In the genomic region with DNA sequence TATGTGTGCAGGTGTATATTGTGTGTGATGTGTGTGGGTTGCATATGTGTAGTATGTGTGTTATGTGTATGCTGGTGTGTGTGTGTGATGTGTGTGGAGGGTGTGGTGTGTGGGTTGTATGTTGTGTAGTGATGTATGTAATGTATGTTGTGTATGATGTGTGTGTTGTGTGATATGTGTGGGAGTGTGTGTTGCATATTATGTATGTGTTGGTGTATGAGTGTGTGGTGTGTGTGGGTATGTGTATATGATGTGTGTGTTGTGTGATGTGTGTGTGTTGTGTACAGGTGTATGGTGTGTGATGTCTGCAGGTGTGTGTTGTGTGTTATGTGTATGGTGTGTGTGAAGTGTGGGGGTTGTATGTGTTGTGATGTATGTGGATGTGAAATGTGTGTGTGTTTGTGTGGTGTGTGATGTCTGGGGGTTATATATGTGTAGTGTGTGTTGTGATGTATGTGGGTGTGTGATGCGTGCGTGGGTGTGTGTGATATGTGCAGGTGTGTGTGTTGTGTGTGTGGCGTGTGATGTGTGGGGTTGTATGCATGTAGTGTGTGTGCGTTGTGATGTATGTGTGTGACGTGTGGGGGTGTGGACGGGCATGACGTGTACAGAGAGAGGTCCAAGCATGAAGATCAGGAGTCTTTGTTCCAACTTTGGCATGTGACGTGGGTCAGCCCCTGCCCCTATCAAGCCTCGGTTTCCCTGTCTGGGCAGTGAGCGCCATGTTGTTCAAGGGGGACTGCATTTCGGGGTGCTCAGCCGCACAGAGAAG, we compare ENCODE assay signal across 1 cellular context.
TF ChIP-seq lines count a peak whose summit lies in the region.

No MANE protein-coding gene starts in this region.

TF ChIP-seq in K562, 482 proteins besides CTCF, POLR2A, EP300 and RAD21 (continues in another document):
- TF ChIP-seq SMAD3 (CRISPR knock-in tag; conservative IDR thresholded peaks at IDR 0.05) (no peak), CC2D1A (IDR thresholded peaks at IDR 0.05) (no peak), NCOA1 (IDR thresholded peaks at IDR 0.05; ENCODE audit: low read depth) (peak; percentile 22; the same call in 1 of the 2 replicates), SREBF2 (CRISPR knock-in tag; IDR thresholded peaks at IDR 0.05) (no peak), ZMIZ1 (IDR thresholded peaks at IDR 0.05; ENCODE audit: low read depth in 2 of 2, low read length in 2 of 2) (no peak), ARHGAP35 (IDR thresholded peaks at IDR 0.05; ENCODE audit: partially characterized antibody) (peak; percentile 51), TRIM25 (IDR thresholded peaks at IDR 0.05; ENCODE audit: borderline replicate concordance) (0 out of 2 replicates have a peak, but pooled peaks have one; percentile 25), DMBX1 (CRISPR knock-in tag; IDR thresholded peaks at IDR 0.05; ENCODE audit: borderline replicate concordance) (no peak), SP1 (CRISPR knock-in tag; IDR thresholded peaks at IDR 0.05) (no peak; the same call in 1 of the 2 replicates), FOXA3 (CRISPR knock-in tag; conservative IDR thresholded peaks at IDR 0.05 in 1 of 2, IDR thresholded peaks at IDR 0.05 in 1 of 2) (no peak), ADNP (tag; IDR thresholded peaks at IDR 0.05) (peak; percentile 84; the same call in 1 of the 2 replicates), KDM4B (IDR thresholded peaks at IDR 0.05; ENCODE audit: borderline replicate concordance in 2 of 2, low read depth in 1 of 2) (no peak), FOXP1 (CRISPR knock-in tag; IDR thresholded peaks at IDR 0.05) (no peak), ZNF589 (CRISPR knock-in tag; IDR thresholded peaks at IDR 0.05; ENCODE audit: low read depth) (no peak), SFPQ (IDR thresholded peaks at IDR 0.05; ENCODE audit: low read depth, low read length) (no peak), AFF4 (CRISPR knock-in tag; IDR thresholded peaks at IDR 0.05) (no peak), KAT8 (IDR thresholded peaks at IDR 0.05; ENCODE audit: low read depth) (no peak), E2F5 (CRISPR knock-in tag; IDR thresholded peaks at IDR 0.05) (no peak), SRSF1 (IDR thresholded peaks at IDR 0.05; ENCODE audit: low read depth, low read length) (no peak), CBX2 (IDR thresholded peaks at IDR 0.05; ENCODE audit: insufficient read depth, low read length, poor library complexity, severe bottlenecking) (no peak), HEY1 (CRISPR knock-in tag; IDR thresholded peaks at IDR 0.05; ENCODE audit: borderline replicate concordance) (no peak), BCLAF1 (IDR thresholded peaks at IDR 0.05; ENCODE audit: borderline replicate concordance in 1 of 2, control insufficient read depth in 1 of 2, low read depth in 2 of 2, low read length in 1 of 2) (peak in 1 of 2 experiments; percentile 30; a peak in 1 of 4 replicates), NFE2 (IDR thresholded peaks at IDR 0.05; ENCODE audit: low read depth) (no peak), CREB3 (tag; conservative IDR thresholded peaks at IDR 0.05; ENCODE audit: low read depth) (no peak), ZNF143 (CRISPR knock-in tag; IDR thresholded peaks at IDR 0.05) (0 out of 2 replicates have a peak, but pooled peaks have one; percentile 36), ETS2 (tag; IDR thresholded peaks at IDR 0.05; ENCODE audit: borderline replicate concordance, poor library complexity, severe bottlenecking) (no peak), ETS1 (conservative IDR thresholded peaks at IDR 0.05; ENCODE audit: control insufficient read depth, low read depth, low read length) (no peak), TGIF2 (CRISPR knock-in tag; IDR thresholded peaks at IDR 0.05) (no peak), POLR2AphosphoS2 (IDR thresholded peaks at IDR 0.05; ENCODE audit: low read length) (no peak)
- TF ChIP-seq, protein P1, sequence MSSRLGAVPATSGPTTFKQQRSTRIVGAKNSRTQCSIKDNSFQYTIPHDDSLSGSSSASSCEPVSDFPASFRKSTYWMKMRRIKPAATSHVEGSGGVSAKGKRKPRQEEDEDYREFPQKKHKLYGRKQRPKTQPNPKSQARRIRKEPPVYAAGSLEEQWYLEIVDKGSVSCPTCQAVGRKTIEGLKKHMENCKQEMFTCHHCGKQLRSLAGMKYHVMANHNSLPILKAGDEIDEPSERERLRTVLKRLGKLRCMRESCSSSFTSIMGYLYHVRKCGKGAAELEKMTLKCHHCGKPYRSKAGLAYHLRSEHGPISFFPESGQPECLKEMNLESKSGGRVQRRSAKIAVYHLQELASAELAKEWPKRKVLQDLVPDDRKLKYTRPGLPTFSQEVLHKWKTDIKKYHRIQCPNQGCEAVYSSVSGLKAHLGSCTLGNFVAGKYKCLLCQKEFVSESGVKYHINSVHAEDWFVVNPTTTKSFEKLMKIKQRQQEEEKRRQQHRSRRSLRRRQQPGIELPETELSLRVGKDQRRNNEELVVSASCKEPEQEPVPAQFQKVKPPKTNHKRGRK (tag; IDR thresholded peaks at IDR 0.05): no peak
- TF ChIP-seq, protein P2, sequence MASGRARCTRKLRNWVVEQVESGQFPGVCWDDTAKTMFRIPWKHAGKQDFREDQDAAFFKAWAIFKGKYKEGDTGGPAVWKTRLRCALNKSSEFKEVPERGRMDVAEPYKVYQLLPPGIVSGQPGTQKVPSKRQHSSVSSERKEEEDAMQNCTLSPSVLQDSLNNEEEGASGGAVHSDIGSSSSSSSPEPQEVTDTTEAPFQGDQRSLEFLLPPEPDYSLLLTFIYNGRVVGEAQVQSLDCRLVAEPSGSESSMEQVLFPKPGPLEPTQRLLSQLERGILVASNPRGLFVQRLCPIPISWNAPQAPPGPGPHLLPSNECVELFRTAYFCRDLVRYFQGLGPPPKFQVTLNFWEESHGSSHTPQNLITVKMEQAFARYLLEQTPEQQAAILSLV (tag; IDR thresholded peaks at IDR 0.05): no peak
